ENCODE assay signal across 19 cellular contexts in genomic region chrX:9619581-9619980, GRCh38.
DNase-seq lines count a peak whose midpoint lies in the region; ATAC-seq, FAIRE-seq and TF ChIP-seq lines count a peak whose summit lies in the region.
"Had no signal": no experiment of that assay in that cellular context is flagged by ENCODE, and none has a peak within 500 bp of the region (broad histone marks: within the 10 kb centered on the region; RNA-seq: fewer than 3 reads in every experiment).

No MANE protein-coding gene starts in this region.

- no peaks in the 10 kb centered on the region for H3K36me3 ChIP-seq in H1 (ENCODE audit: control insufficient read depth in 2 of 4, insufficient read depth in 4 of 4, low read length in 3 of 4)
- no peaks in the 10 kb centered on the region for H3K36me3 ChIP-seq in mesendoderm (ENCODE audit: control insufficient read depth, insufficient read depth, low read length)

- H3K23ac ChIP-seq in H9 (ENCODE audit: insufficient read length, low read depth, low read length) (no peak overlapping the region), H1 (ENCODE audit: insufficient read length) (no peak overlapping the region), mesendoderm (ENCODE audit: low read length) (no peak overlapping the region)

- H3K4ac ChIP-seq in H9 (ENCODE audit: low read depth, low read length) (no peak overlapping the region), H1 (replicated peaks; ENCODE audit: insufficient read length, low read depth, low read length) (no peak overlapping the region), mesendoderm (ENCODE audit: low read depth, low read length) (no peak overlapping the region)

- H3K4me2 ChIP-seq in H9 (ENCODE audit: insufficient read depth, insufficient read length, low read length) (no peak overlapping the region), H1 (ENCODE audit: insufficient read depth in 1 of 2, low read depth in 2 of 2, low read length in 2 of 2) (no peak overlapping the region), mesendoderm (ENCODE audit: low read length) (no peak overlapping the region)

- H3K27ac Mint-ChIP-seq in H9: no peak overlapping the region
- H3K27ac Mint-ChIP-seq: B cell had no signal

- no peak overlapping the region for H4K5ac ChIP-seq in H9 (ENCODE audit: insufficient read length, low read depth, low read length)
- H4K5ac ChIP-seq in H1 (ENCODE audit: insufficient read length, low read depth, low read length): no peak overlapping the region
- no peak overlapping the region for H4K5ac ChIP-seq in mesendoderm (ENCODE audit: low read length)

- peak; percentile 22 to 42; a peak in 3 of 4 replicates for TF ChIP-seq RAD21 in H1 (IDR thresholded peaks at IDR 0.05 in 1 of 2, conservative IDR thresholded peaks at IDR 0.05 in 1 of 2; ENCODE audit: low read depth in 2 of 2, low read length in 2 of 2)

- peak; percentile 52 for DNase-seq in ELF-1 (ENCODE audit: low read depth, low spot score)
- DNase-seq in H9: peak; percentile 41
- DNase-seq in H1 (ENCODE audit: low read depth in 1 of 2, low spot score in 2 of 2): no peak
- peak; percentile 49 for DNase-seq in mesendoderm
- no peak for DNase-seq in OCI-M1 (lab: John Stamatoyannopoulos, UW)
- no peak for DNase-seq in activated CD8-positive, alpha-beta memory T cell treated with anti-CD3 and anti-CD28 coated beads for 24 hours
- DNase-seq in GM19239 (ENCODE audit: insufficient read length, low spot score): no peak
- DNase-seq: NCI-H1092, NCI-H1436, NCI-H187, NCI-H2107, NCI-H526, SHP77 had no signal

- no peak overlapping the region for H3K9ac ChIP-seq in H9 (ENCODE audit: extremely low read depth, insufficient read length, low read length)
- no peak overlapping the region for H3K9ac ChIP-seq in H1 (replicated peaks in 1 of 4; ENCODE audit: extremely low read depth in 1 of 4, low read depth in 3 of 4, low read length in 3 of 4)
- no peak overlapping the region for H3K9ac ChIP-seq in mesendoderm (ENCODE audit: low read length)

- H2BK120ac ChIP-seq in H9 (ENCODE audit: low read depth, low read length, poor library complexity, severe bottlenecking) (no peak overlapping the region), H1 (replicated peaks; ENCODE audit: low read depth, low read length) (no peak overlapping the region), mesendoderm (ENCODE audit: low read depth, low read length) (no peak overlapping the region)

- peaks cover 20 to 28% of the 10 kb centered on the region in 2 experiments for H3K4me1 Mint-ChIP-seq in H9

- H3K79me1 ChIP-seq in H9 (ENCODE audit: insufficient read depth, low read depth, low read length, poor library complexity, severe bottlenecking): no peaks in the 10 kb centered on the region
- H3K79me1 ChIP-seq in H1 (ENCODE audit: low read depth, low read length): no peaks in the 10 kb centered on the region
- no peaks in the 10 kb centered on the region for H3K79me1 ChIP-seq in mesendoderm (ENCODE audit: low read length)

- H3K23me2 ChIP-seq in H9 (ENCODE audit: insufficient read length, low read depth, low read length, poor library complexity, severe bottlenecking) (no peaks in the 10 kb centered on the region), H1 (ENCODE audit: low read depth, low read length) (no peaks in the 10 kb centered on the region)

- TF ChIP-seq EP300 in H1 (IDR thresholded peaks at IDR 0.05; ENCODE audit: borderline replicate concordance in 1 of 2, low read depth in 2 of 2, low read length in 2 of 2): no peak

- no peak overlapping the region for H2BK20ac ChIP-seq in H9 (ENCODE audit: low read depth, low read length, poor library complexity, severe bottlenecking)
- no peak overlapping the region for H2BK20ac ChIP-seq in H1 (ENCODE audit: low read length)

- H3K4me1 ChIP-seq in H9 (ENCODE audit: insufficient read depth, low read length) (peaks cover 2% of the 10 kb centered on the region; the same call in 1 of the 2 replicates), H1 (replicated peaks in 1 of 4; ENCODE audit: control insufficient read depth in 3 of 4, insufficient read depth in 4 of 4, low read length in 3 of 4) (peaks cover 0 to 3% (median 1%) of the 10 kb centered on the region in 4 experiments; a peak in 2 of 7 replicates), mesendoderm (ENCODE audit: control insufficient read depth, low read depth, low read length) (no peaks in the 10 kb centered on the region)

- no peak overlapping the region; a peak in 1 of 5 replicates for H3K4me3 Mint-ChIP-seq in H9
- H3K4me3 Mint-ChIP-seq: B cell had no signal

- H4K91ac ChIP-seq in H9 (ENCODE audit: insufficient read length, low read depth, low read length) (no peak overlapping the region), H1 (replicated peaks; ENCODE audit: insufficient read length, low read length) (no peak overlapping the region)

- H3K27me3 ChIP-seq in H9 (ENCODE audit: insufficient read depth, low read length) (no peaks in the 10 kb centered on the region), H1 (replicated peaks in 1 of 4; ENCODE audit: control insufficient read depth in 3 of 4, extremely low read depth in 1 of 4, insufficient read depth in 3 of 4, low read length in 3 of 4) (no peaks in the 10 kb centered on the region), mesendoderm (ENCODE audit: insufficient read depth, low read length, poor library complexity) (no peaks in the 10 kb centered on the region)

- no peaks in the 10 kb centered on the region for H3K79me2 ChIP-seq in H9 (ENCODE audit: insufficient read depth, low read length)
- H3K79me2 ChIP-seq in H1 (ENCODE audit: control insufficient read depth in 1 of 2, insufficient read depth in 2 of 2, low read length in 2 of 2): 0 out of 4 replicates have a peak, but pooled peaks cover 0 to 5% of the 10 kb centered on the region in 2 experiments
- no peaks in the 10 kb centered on the region for H3K79me2 ChIP-seq in mesendoderm (ENCODE audit: control insufficient read depth, insufficient read depth, low read length)

- FAIRE-seq in H1 (lab: Jason Lieb, UNC) (no peak), GM19239 (lab: Jason Lieb, UNC) (no peak)
- FAIRE-seq: GM18507 had no signal

- no peaks in the 10 kb centered on the region for H3K27me3 Mint-ChIP-seq in H9 (ENCODE audit: low read depth)
- H3K27me3 Mint-ChIP-seq: B cell had no signal

- POLR2A ChIA-PET in H1 (lab: Charles Lee; ENCODE audit: partially characterized antibody): no interaction called here

- CTCF ChIA-PET in H1 (lab: Charles Lee; ENCODE audit: partially characterized antibody): interaction anchor here (1.3 to 2.0 kb wide), 3 partner anchors 9 to 77 kb away, joined by 3 to 10 read pairs (median 3); no protein-coding TSS in a partner anchor

- TF ChIP-seq POLR2A in H1 (IDR thresholded peaks at IDR 0.05; ENCODE audit: control extremely low read depth in 1 of 2, low read depth in 2 of 2, low read length in 2 of 2): no peak

- H4K8ac ChIP-seq in H9 (replicated peaks; ENCODE audit: insufficient read length, low read depth, low read length) (no peak overlapping the region), H1 (ENCODE audit: extremely low read depth, insufficient read depth, low read length) (no peak overlapping the region), mesendoderm (ENCODE audit: low read depth, low read length) (no peak overlapping the region)

- H3K4me3 ChIP-seq in H1 (ENCODE audit: extremely low read depth in 1 of 4, insufficient read depth in 2 of 4, low read depth in 3 of 4, low read length in 4 of 4): no peak overlapping the region
- no peak overlapping the region for H3K4me3 ChIP-seq in mesendoderm (ENCODE audit: low read length)

- H3K9me3 ChIP-seq in H9 (ENCODE audit: control insufficient read depth, low read depth, low read length) (no peaks in the 10 kb centered on the region), H1 (ENCODE audit: insufficient read depth in 2 of 2, low read depth in 1 of 2, low read length in 1 of 2) (no peaks in the 10 kb centered on the region)

- no peak overlapping the region for H2BK12ac ChIP-seq in H9 (ENCODE audit: insufficient read length, low read depth, low read length)
- no peak overlapping the region for H2BK12ac ChIP-seq in H1 (ENCODE audit: low read depth, low read length)

- H3K14ac ChIP-seq in H9 (ENCODE audit: insufficient read depth, low read length) (no peak overlapping the region), H1 (ENCODE audit: insufficient read length) (no peak overlapping the region)

- TF ChIP-seq CTCF in H9 (conservative IDR thresholded peaks at IDR 0.05) (peak; percentile 56), H1 (IDR thresholded peaks at IDR 0.05; ENCODE audit: control extremely low read depth in 1 of 3, insufficient read depth in 1 of 3, low read depth in 1 of 3, low read length in 3 of 3) (peak; percentile 35 to 74 (median 50))

- H2AK5ac ChIP-seq in H9 (ENCODE audit: insufficient read length, low read length): no peak overlapping the region
- no peak overlapping the region for H2AK5ac ChIP-seq in H1 (ENCODE audit: low read depth, low read length)
- H2AK5ac ChIP-seq in mesendoderm (ENCODE audit: low read length): no peak overlapping the region

- H3K36me3 Mint-ChIP-seq in H9 (ENCODE audit: insufficient read depth in 1 of 3, low read depth in 3 of 3): peaks cover 8 to 24% (median 17%) of the 10 kb centered on the region in 3 experiments

- H2BK5ac ChIP-seq in H9 (ENCODE audit: insufficient read length, low read length) (no peak overlapping the region), H1 (ENCODE audit: low read depth, low read length) (no peak overlapping the region), mesendoderm (ENCODE audit: low read length) (no peak overlapping the region)

- no peak for ATAC-seq in HG02970 (IDR thresholded peaks at IDR 0.05; ENCODE audit: low FRiP score, unreplicated experiment)
- ATAC-seq: Panc1 had no signal

- no peak overlapping the region for H3T11ph ChIP-seq in H9 (ENCODE audit: low read length)

- H3K27ac ChIP-seq in H9 (ENCODE audit: insufficient read length, low read depth, low read length) (no peak overlapping the region), H1 (ENCODE audit: low read depth, low read length) (no peak overlapping the region), mesendoderm (ENCODE audit: low read depth, low read length) (no peak overlapping the region)
- H3K27ac ChIP-seq: C4-2B, RWPE1 had no signal

- WGBS in H9 (ENCODE audit: extremely low coverage, insufficient read length, low lambda C conversion rate): no CpG with 5 or more reads among the region's 12 CpGs
- 66% methylated on average over 11 of the region's 12 CpGs; no CpG with 5 or more reads in 1 of the 2 experiments for WGBS in H1 (ENCODE audit: extremely low coverage in 1 of 2, insufficient coverage in 1 of 2, insufficient read length in 1 of 2, insufficient replicate concordance in 2 of 2, low coverage in 1 of 2, low lambda C conversion rate in 2 of 2, missing lambda C conversion rate in 1 of 2), 2 experiments
- WGBS in mesendoderm (ENCODE audit: extremely low coverage, insufficient coverage, low lambda C conversion rate): no CpG with 5 or more reads among the region's 12 CpGs

- H3K56ac ChIP-seq in H9 (ENCODE audit: insufficient read length, low read depth, low read length) (no peak overlapping the region), H1 (replicated peaks; ENCODE audit: insufficient read length, low read depth, low read length) (no peak overlapping the region), mesendoderm (ENCODE audit: low read length) (no peak overlapping the region)

- peaks cover 4 to 44% of the 10 kb centered on the region in 2 experiments for H3K9me3 Mint-ChIP-seq in H9

- H2BK15ac ChIP-seq in H9 (ENCODE audit: low read depth, low read length) (no peak overlapping the region), H1 (ENCODE audit: low read length) (no peak overlapping the region), mesendoderm (replicated peaks; ENCODE audit: low read depth) (no peak overlapping the region)

- no peak overlapping the region for H2AFZ ChIP-seq in H9 (ENCODE audit: low read length)
- no peak overlapping the region for H2AFZ ChIP-seq in H1 (ENCODE audit: low read length)

- no peak overlapping the region for H3K18ac ChIP-seq in H9 (ENCODE audit: insufficient read length, low read depth, low read length)
- no peak overlapping the region for H3K18ac ChIP-seq in H1 (ENCODE audit: extremely low read depth, low read length)
- H3K18ac ChIP-seq in mesendoderm (ENCODE audit: low read length): no peak overlapping the region

- H4K20me1 ChIP-seq in H9 (ENCODE audit: control insufficient read depth, insufficient read depth, insufficient read length) (no peaks in the 10 kb centered on the region), H1 (replicated peaks in 1 of 2; ENCODE audit: control insufficient read depth in 1 of 2, insufficient read depth in 2 of 2, low read length in 2 of 2) (no peaks in the 10 kb centered on the region)

Comparison
In these comparisons a context has a peak if more than half of its experiments do, and no peak if none do; other contexts are left out.
1. DNase-seq: peak in ELF-1 (single experiment), H9 (single experiment) and mesendoderm (single experiment); none in H1 (0 of 2), OCI-M1 (single experiment), activated CD8-positive, alpha-beta memory T cell treated with anti-CD3 and anti-CD28 coated beads for 24 hours (single experiment) and GM19239 (single experiment).